Comparison of ENCODE assay signal across 11 cellular contexts in the genomic region with DNA sequence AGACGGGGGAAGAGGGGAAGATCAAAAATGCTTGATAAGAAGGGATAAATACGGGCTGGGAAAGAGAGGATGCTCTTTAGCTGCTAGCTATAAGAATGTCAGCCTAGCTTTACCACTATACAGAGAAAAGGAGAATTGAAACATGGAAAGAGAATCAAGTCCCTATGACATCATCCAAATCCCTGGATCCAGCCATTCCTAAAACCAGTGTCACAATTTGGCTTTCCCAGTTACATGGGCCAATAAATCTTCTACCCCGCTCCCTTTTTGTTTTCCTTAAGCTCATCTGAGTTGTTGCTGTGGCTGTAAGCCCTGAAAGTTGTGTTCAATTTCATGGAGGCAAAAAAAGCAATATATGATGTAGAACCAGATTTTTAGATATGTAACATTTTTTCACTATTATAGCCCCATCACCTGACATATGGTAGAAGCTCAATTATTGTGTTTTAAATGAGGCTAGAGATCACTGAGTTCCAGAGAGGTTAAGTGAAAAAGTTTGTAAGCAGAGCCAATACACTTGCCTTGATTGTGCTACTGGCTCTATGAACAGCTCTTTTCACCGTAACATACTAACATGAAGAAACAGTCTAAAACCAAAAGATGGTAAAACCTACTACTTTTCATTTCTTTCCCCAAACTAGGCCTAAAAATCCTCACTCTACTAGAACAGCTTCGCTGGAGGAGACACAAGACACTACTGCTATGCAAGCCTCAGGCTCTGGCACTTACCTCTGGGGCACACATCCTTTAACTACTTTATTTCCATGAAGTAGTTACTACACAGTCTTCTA. TPM values are rescaled to one million over a fixed set of nuclear protein-coding genes. Genes with fewer than 3 reads are reported as not detected.
DNase-seq lines count a peak whose midpoint lies in the region; ATAC-seq, FAIRE-seq and TF ChIP-seq lines count a peak whose summit lies in the region.
"Had no signal": no experiment of that assay in that cellular context is flagged by ENCODE, and none has a peak within 500 bp of the region (broad histone marks: within the 10 kb centered on the region; RNA-seq: fewer than 3 reads in every experiment).

No MANE protein-coding gene starts in this region.

- no peaks in the 10 kb centered on the region for H3K9me1 ChIP-seq in K562 (ENCODE audit: control insufficient read depth, insufficient read depth, low read length)

- no peaks in the 10 kb centered on the region for H3K27me3 ChIP-seq in CD8-positive, alpha-beta T cell (ENCODE audit: insufficient read depth, low read length)
- no peaks in the 10 kb centered on the region for H3K27me3 ChIP-seq in HUES48 (ENCODE audit: control insufficient read depth, insufficient read depth, low read length)
- no peaks in the 10 kb centered on the region for H3K27me3 ChIP-seq in K562 (ENCODE audit: control insufficient read depth in 2 of 2, insufficient read depth in 2 of 2, low read length in 2 of 2)

- no peak for TF ChIP-seq EP300 in K562 (IDR thresholded peaks at IDR 0.05; ENCODE audit: low read length)

- no peak for DNase-seq in CD8-positive, alpha-beta T cell
- peak in 1 of 4 experiments; percentile 32 for DNase-seq in K562 (ENCODE audit: extremely low read depth in 1 of 4, low spot score in 3 of 4)
- DNase-seq in neural crest cell (ENCODE audit: low read depth, low spot score), result no peak
- DNase-seq in D721Med (ENCODE audit: insufficient read length, low spot score), result no peak
- DNase-seq: kidney glomerular epithelial cell; NCI-H446; stimulated activated CD4-positive, alpha-beta T cell treated with anti-CD3 and anti-CD28 coated beads, Interleukin-4, amount 100 ng/mL, for 1 hour had no signal

- peaks cover 11% of the 10 kb centered on the region for H4K20me1 ChIP-seq in K562 (replicated peaks; ENCODE audit: control insufficient read depth, insufficient read depth, low read length)

- intact Hi-C loops in CD8-positive, alpha-beta T cell (cut with DNase I, micrococcal nuclease), result no loop called here
- intact Hi-C loops in K562 (cut with micrococcal nuclease), result no loop called here

- WGBS in K562 (ENCODE audit: insufficient coverage, low coverage, missing lambda C conversion rate), result 20% methylated on average over 5 of the region's 5 CpGs

- in situ Hi-C loops in K562 (cut with MboI), result no loop called here

- H3K27me3 Mint-ChIP-seq in CD8-positive, alpha-beta T cell (ENCODE audit: low read depth), result no peaks in the 10 kb centered on the region
- H3K27me3 Mint-ChIP-seq in neural crest cell (ENCODE audit: low read depth), result no peaks in the 10 kb centered on the region

- H3K27ac ChIP-seq in CD8-positive, alpha-beta T cell (ENCODE audit: low read depth, low read length), result no peak overlapping the region
- H3K27ac ChIP-seq in HUES48 (ENCODE audit: low read depth, low read length) (peak overlapping the region; percentile 19), K562 (ENCODE audit: extremely low read depth, low read depth, low read length) (peak overlapping the region; percentile 57)

- H3K9me3 ChIP-seq in CD8-positive, alpha-beta T cell (ENCODE audit: low read length), result no peaks in the 10 kb centered on the region
- no peaks in the 10 kb centered on the region for H3K9me3 ChIP-seq in HUES48 (ENCODE audit: control insufficient read depth, insufficient read depth, low read length)
- no peaks in the 10 kb centered on the region for H3K9me3 ChIP-seq in K562 (replicated peaks; ENCODE audit: control insufficient read depth, insufficient read depth, low read depth, low read length)

- TF ChIP-seq CTCF in CD8-positive, alpha-beta T cell (IDR thresholded peaks at IDR 0.05), result no peak
- TF ChIP-seq CTCF in K562 (IDR thresholded peaks at IDR 0.05 in 2 of 3, conservative IDR thresholded peaks at IDR 0.05 in 1 of 3; ENCODE audit: insufficient read depth in 2 of 3, low read depth in 1 of 3, low read length in 3 of 3) (no peak), neural crest cell (conservative IDR thresholded peaks at IDR 0.05) (no peak), D721Med (IDR thresholded peaks at IDR 0.05; ENCODE audit: insufficient read depth, missing control alignments) (no peak)

- H3K9ac ChIP-seq in HUES48 (ENCODE audit: low read depth, low read length) (no peak overlapping the region), K562 (ENCODE audit: insufficient read depth in 1 of 2, low read depth in 2 of 2, low read length in 2 of 2) (peak overlapping the region in 1 of 2 experiments; percentile 88; a peak in 3 of 4 replicates)

- peak overlapping the region; percentile 82 for H3K4me2 ChIP-seq in K562 (ENCODE audit: insufficient read depth, low read length)

- H3K79me2 ChIP-seq in K562 (ENCODE audit: control insufficient read depth, insufficient read depth, low read length), result peaks cover 93% of the 10 kb centered on the region

- CTCF ChIA-PET in CD8-positive, alpha-beta T cell (lab: Charles Lee), result interaction anchor here (0.5 to 5.5 kb wide), 6 partner anchors 9 to 142 kb away, joined by 3 to 38 read pairs (median 3); a partner anchor contains a TSS
- CTCF ChIA-PET in K562 (lab: Yijun Ruan, JAX; ENCODE audit: low intra/inter-chr PET ratio), result no interaction called here

- H3K9me3 Mint-ChIP-seq in CD8-positive, alpha-beta T cell, result no peaks in the 10 kb centered on the region
- H3K9me3 Mint-ChIP-seq in neural crest cell, result no peaks in the 10 kb centered on the region

- ATAC-seq in CD8-positive, alpha-beta T cell, result no peak
- no peak for ATAC-seq in K562
- ATAC-seq in GM18870 (IDR thresholded peaks at IDR 0.05; ENCODE audit: unreplicated experiment), result no peak
- ATAC-seq in HG02642 (IDR thresholded peaks at IDR 0.05; ENCODE audit: poor library complexity, unreplicated experiment), result no peak
- ATAC-seq in GM21515 (IDR thresholded peaks at IDR 0.05; ENCODE audit: unreplicated experiment), result no peak

- H3K4me1 ChIP-seq in CD8-positive, alpha-beta T cell (ENCODE audit: insufficient read depth, low read length), result peaks cover 15% of the 10 kb centered on the region
- H3K4me1 ChIP-seq in HUES48 (ENCODE audit: control insufficient read depth, insufficient read depth, low read length) (peaks cover 27% of the 10 kb centered on the region), K562 (replicated peaks in 1 of 2; ENCODE audit: control insufficient read depth in 2 of 2, insufficient read depth in 2 of 2, low read length in 2 of 2) (peaks cover 15 to 24% of the 10 kb centered on the region in 2 experiments)

- peak overlapping the region; percentile 26 for H3K4me3 Mint-ChIP-seq in CD8-positive, alpha-beta T cell
- peak overlapping the region; percentile 12 for H3K4me3 Mint-ChIP-seq in neural crest cell

- H3K4me3 ChIP-seq in CD8-positive, alpha-beta T cell (ENCODE audit: low read depth, low read length), result no peak overlapping the region
- H3K4me3 ChIP-seq in HUES48 (ENCODE audit: low read depth, low read length), result peak overlapping the region; percentile 3
- peak overlapping the region; percentile 92 for H3K4me3 ChIP-seq in K562

- H3K4me1 Mint-ChIP-seq in CD8-positive, alpha-beta T cell (ENCODE audit: low read depth), result peaks cover 55% of the 10 kb centered on the region
- H3K4me1 Mint-ChIP-seq in neural crest cell, result peaks cover 51% of the 10 kb centered on the region

- H3K36me3 Mint-ChIP-seq in CD8-positive, alpha-beta T cell, result peaks cover 4% of the 10 kb centered on the region
- peaks cover 2% of the 10 kb centered on the region for H3K36me3 Mint-ChIP-seq in neural crest cell (ENCODE audit: low read depth)

- H3K27ac Mint-ChIP-seq in CD8-positive, alpha-beta T cell, result peak overlapping the region; percentile 29
- no peak overlapping the region for H3K27ac Mint-ChIP-seq in neural crest cell (ENCODE audit: unreplicated experiment)

- FAIRE-seq in K562 (lab: Jason Lieb, UNC) (no peak), D721Med (lab: Jason Lieb, UNC) (no peak)

- no peak for TF ChIP-seq POLR2A in K562 (conservative IDR thresholded peaks at IDR 0.05)

- H3K36me3 ChIP-seq in CD8-positive, alpha-beta T cell (ENCODE audit: insufficient read depth, low read length), result no peaks in the 10 kb centered on the region
- no peaks in the 10 kb centered on the region for H3K36me3 ChIP-seq in HUES48 (ENCODE audit: control insufficient read depth, insufficient read depth, low read length)
- H3K36me3 ChIP-seq in K562 (ENCODE audit: control insufficient read depth, insufficient read depth, low read length), result peaks cover 11% of the 10 kb centered on the region; the same call in 1 of the 3 replicates

- POLR2A ChIA-PET in CD8-positive, alpha-beta T cell (lab: Charles Lee), result interaction anchor here (0.7 to 6.1 kb wide), 7 partner anchors 10 to 152 kb away, joined by 3 to 78 read pairs (median 3); a partner anchor contains a TSS
- POLR2A ChIA-PET in K562 (lab: Yijun Ruan, JAX), result interaction anchor here (0.6 to 3.5 kb wide), 12 partner anchors 8 to 145 kb away, joined by 3 to 15 read pairs (median 4); no protein-coding TSS in a partner anchor

- BruUV-seq in K562 (replicated peaks; lab: Mats Ljungman, UMichigan), result no TSS peak

- no peak overlapping the region for H2AFZ ChIP-seq in K562 (ENCODE audit: low read depth, low read length)

- TF ChIP-seq RAD21 in K562 (CRISPR knock-in tag; conservative IDR thresholded peaks at IDR 0.05 in 1 of 2, IDR thresholded peaks at IDR 0.05 in 1 of 2), result no peak

TF ChIP-seq in K562, 482 proteins besides CTCF, POLR2A, EP300 and RAD21 (continues in another document):
- peak; percentile 72; the same call in 1 of the 2 replicates for TF ChIP-seq KAT7 (CRISPR knock-in tag; IDR thresholded peaks at IDR 0.05; ENCODE audit: borderline replicate concordance)
- peak; percentile 24; the same call in 1 of the 2 replicates for TF ChIP-seq POLR2AphosphoS5 (IDR thresholded peaks at IDR 0.05; ENCODE audit: control insufficient read depth, insufficient read depth, low read depth, low read length)
- no peak for TF ChIP-seq ZKSCAN8 (CRISPR knock-in tag; IDR thresholded peaks at IDR 0.05)

RNA-seq across cellular contexts. Expression of a gene that starts 4.3 kb away (rescaled TPM):
- 10 to 100 TPM; 35.0 to 37.6 TPM for total RNA-seq in CD8-positive, alpha-beta T cell
- total RNA-seq in K562 (2011; cell fraction: chromatin; rRNA removed; ENCODE audit: low replicate concordance), result 95.1 and 247 TPM in 2 replicates
- 40.4 and 52.4 TPM in 2 replicates for total RNA-seq in K562 (2011; cell fraction: nucleolus; rRNA removed)
- 85.7 and 116 TPM in 2 replicates for total RNA-seq in K562 (2011; cell fraction: nucleoplasm; rRNA removed)
- total RNA-seq in K562 (2014; rRNA removed) (67.5 and 73.0 TPM in 2 replicates), K562 (2014; rRNA removed; fragmentation: Illumina TruSeq; extraction: Trizol) (86.9 and 102 TPM in 2 replicates), K562 (2015; rRNA removed; fragmentation: Illumina TruSeq; extraction: Trizol) (57.1 and 57.8 TPM in 2 replicates), K562 (2021) (85.4 and 94.0 TPM in 2 replicates), neural crest cell (79.9 and 80.8 TPM in 2 replicates)
- polyA plus RNA-seq in K562 (2011; rRNA removed) (99.7 and 135 TPM in 2 replicates), K562 (2014; fragmentation: Illumina TruSeq; extraction: Trizol) (46.8 and 49.3 TPM in 2 replicates), K562 (2014; fragmentation: Nextera tagmentation; extraction: Ambion mirVana) (10 to 100 TPM; 19.8 to 24.7 TPM), K562 (2014; rRNA removed) (45.2 and 55.8 TPM in 2 replicates)
- 21.9 and 34.3 TPM in 2 replicates for polyA plus RNA-seq in K562 (2011; cell fraction: cytosol; rRNA removed)
- 60.8 and 87.5 TPM in 2 replicates for polyA plus RNA-seq in K562 (2011; cell fraction: nucleus; rRNA removed)
- polyA plus RNA-seq in K562 (2012), result 41.1 and 47.5 TPM in 2 replicates
- 160 and 182 TPM in 2 replicates for polyA minus RNA-seq in K562 (2011; rRNA and poly(A)+ RNA removed)
- polyA minus RNA-seq in K562 (2011; cell fraction: cytosol; rRNA and poly(A)+ RNA removed), result 50.5 and 52.8 TPM in 2 replicates
- polyA minus RNA-seq in K562 (2011; cell fraction: nucleus; rRNA and poly(A)+ RNA removed), result 79.6 and 164 TPM in 2 replicates
